In the genomic region with DNA sequence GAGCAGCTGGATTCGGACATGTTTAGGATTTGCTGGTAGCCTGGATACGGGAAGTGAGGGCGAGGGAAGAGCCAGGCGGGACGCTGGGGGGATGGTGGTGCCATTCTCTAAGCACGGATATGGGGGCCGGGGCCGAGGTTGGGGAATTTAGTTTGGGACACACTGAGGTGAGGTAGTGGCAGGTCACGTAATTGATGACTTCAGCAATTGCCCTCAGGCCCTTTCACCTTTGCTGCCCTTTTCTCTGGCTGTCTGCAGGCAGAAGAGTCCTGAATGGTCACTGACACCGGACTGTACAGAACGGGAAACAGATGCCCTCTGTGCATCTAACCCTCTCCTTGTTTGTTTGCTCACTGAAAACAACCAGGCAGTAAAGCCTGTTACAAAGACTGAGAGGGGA, we compare ENCODE assay signal across 18 cellular contexts.
"Had no signal": no experiment of that assay in that cellular context is flagged by ENCODE, and none has a peak within 500 bp of the region (broad histone marks: within the 10 kb centered on the region; RNA-seq: fewer than 3 reads in every experiment).

No MANE protein-coding gene starts in this region.

- ATAC-seq: activated CD8-positive, alpha-beta memory T cell treated with anti-CD3 and anti-CD28 coated beads, Interleukin-2, amount 10 ng/mL, durations not matched to agents 7 days and 5 days; activated T-helper 17 cell treated with anti-CD3 and anti-CD28 coated beads, Interleukin-2, amount 50 U/mL, for 72 hours; body of pancreas; effector memory CD8-positive, alpha-beta T cell; stimulated activated naive CD8-positive, alpha-beta T cell treated with anti-CD3 and anti-CD28 coated beads, Interleukin-15, Interleukin-2, amounts not matched to agents 100 U/mL and 50 U/mL, for 24 hours had no signal

- H3K4me3 ChIP-seq: body of pancreas, prostate gland, right atrium auricular region, suprapubic skin, transverse colon, vagina had no signal

- H3K4me1 Mint-ChIP-seq: activated B cell treated with CpG ODN at 0.5 μM for 24 hours; activated CD4-positive, alpha-beta memory T cell treated with anti-CD3 and anti-CD28 coated beads, Interleukin-2, amount 10 ng/mL, durations not matched to agents 7 days and 5 days; activated CD8-positive, alpha-beta memory T cell treated with anti-CD3 and anti-CD28 coated beads, Interleukin-2, amount 10 ng/mL, durations not matched to agents 7 days and 5 days; activated T-helper 17 cell treated with anti-CD3 and anti-CD28 coated beads, Interleukin-2, amount 50 U/mL, for 72 hours; mesothelial cell of epicardium had no signal

- H3K27me3 ChIP-seq: body of pancreas, right atrium auricular region, suprapubic skin, transverse colon, vagina had no signal

- H3K36me3 Mint-ChIP-seq: activated CD8-positive, alpha-beta memory T cell treated with anti-CD3 and anti-CD28 coated beads, Interleukin-2, amount 10 ng/mL, durations not matched to agents 7 days and 5 days; mesothelial cell of epicardium had no signal

- DNase-seq: activated B cell treated with CpG ODN at 0.5 μM for 24 hours; activated CD4-positive, alpha-beta memory T cell treated with anti-CD3 and anti-CD28 coated beads, Interleukin-2, amount 10 ng/mL, durations not matched to agents 7 days and 5 days; activated CD4-positive, alpha-beta T cell treated with anti-CD3 and anti-CD28 coated beads for 4 hours; activated CD8-positive, alpha-beta memory T cell treated with anti-CD3 and anti-CD28 coated beads, Interleukin-2, amount 10 ng/mL, durations not matched to agents 7 days and 5 days; activated naive CD4-positive, alpha-beta T cell treated with Interleukin-2 at 50 U/mL for 16 hours; body of pancreas; dermis blood vessel endothelial cell; effector memory CD8-positive, alpha-beta T cell; left colon; stimulated activated CD4-positive, alpha-beta T cell treated with anti-CD3 and anti-CD28 coated beads, Interleukin-2, amount 100 ng/mL, for 24 hours; stimulated activated naive CD8-positive, alpha-beta T cell treated with anti-CD3 and anti-CD28 coated beads, Interleukin-15, Interleukin-2, amounts not matched to agents 100 U/mL and 50 U/mL, for 24 hours; transverse colon had no signal

- H3K4me3 Mint-ChIP-seq: activated B cell treated with CpG ODN at 0.5 μM for 24 hours; activated CD4-positive, alpha-beta memory T cell treated with anti-CD3 and anti-CD28 coated beads, Interleukin-2, amount 10 ng/mL, durations not matched to agents 7 days and 5 days; activated CD8-positive, alpha-beta memory T cell treated with anti-CD3 and anti-CD28 coated beads, Interleukin-2, amount 10 ng/mL, durations not matched to agents 7 days and 5 days; activated T-helper 17 cell treated with anti-CD3 and anti-CD28 coated beads, Interleukin-2, amount 50 U/mL, for 72 hours; effector memory CD8-positive, alpha-beta T cell; mesothelial cell of epicardium had no signal

- H3K27ac ChIP-seq: body of pancreas, prostate gland, right atrium auricular region, suprapubic skin, transverse colon, vagina had no signal

- H3K9me3 ChIP-seq: body of pancreas, prostate gland, right atrium auricular region, suprapubic skin, transverse colon, vagina had no signal

- H3K9me3 Mint-ChIP-seq: activated B cell treated with CpG ODN at 0.5 μM for 24 hours; activated CD4-positive, alpha-beta memory T cell treated with anti-CD3 and anti-CD28 coated beads, Interleukin-2, amount 10 ng/mL, durations not matched to agents 7 days and 5 days; activated T-helper 17 cell treated with anti-CD3 and anti-CD28 coated beads, Interleukin-2, amount 50 U/mL, for 72 hours; effector memory CD8-positive, alpha-beta T cell had no signal

- H3K4me1 ChIP-seq: body of pancreas, prostate gland, right atrium auricular region, suprapubic skin, transverse colon, vagina had no signal

- H3K36me3 ChIP-seq: prostate gland, right atrium auricular region, suprapubic skin, transverse colon, vagina had no signal

- H3K27ac Mint-ChIP-seq: activated B cell treated with CpG ODN at 0.5 μM for 24 hours; activated CD4-positive, alpha-beta memory T cell treated with anti-CD3 and anti-CD28 coated beads, Interleukin-2, amount 10 ng/mL, durations not matched to agents 7 days and 5 days; activated CD8-positive, alpha-beta memory T cell treated with anti-CD3 and anti-CD28 coated beads, Interleukin-2, amount 10 ng/mL, durations not matched to agents 7 days and 5 days; activated T-helper 17 cell treated with anti-CD3 and anti-CD28 coated beads, Interleukin-2, amount 50 U/mL, for 72 hours; effector memory CD8-positive, alpha-beta T cell; mesothelial cell of epicardium had no signal

- H3K27me3 Mint-ChIP-seq: activated CD4-positive, alpha-beta memory T cell treated with anti-CD3 and anti-CD28 coated beads, Interleukin-2, amount 10 ng/mL, durations not matched to agents 7 days and 5 days; activated T-helper 17 cell treated with anti-CD3 and anti-CD28 coated beads, Interleukin-2, amount 50 U/mL, for 72 hours had no signal
